In genomic region chr7:6221340-6222319, GRCh38 we compare ENCODE assay signal across 1 cellular context.
TF ChIP-seq lines count a peak whose summit lies in the region.

No MANE protein-coding gene starts in this region.

TF ChIP-seq in K562, 482 proteins besides CTCF, POLR2A, EP300 and RAD21 (continued from another document and continues in another):
- TF ChIP-seq MGA (IDR thresholded peaks at IDR 0.05), result no peak
- no peak for TF ChIP-seq MCM5 (IDR thresholded peaks at IDR 0.05; ENCODE audit: low read depth)
- no peak for TF ChIP-seq ZFX (CRISPR knock-in tag; IDR thresholded peaks at IDR 0.05)
- peak; percentile 95 for TF ChIP-seq MEIS2 (IDR thresholded peaks at IDR 0.05; ENCODE audit: partially characterized antibody)
- no peak for TF ChIP-seq E2F6 (IDR thresholded peaks at IDR 0.05; ENCODE audit: borderline replicate concordance in 1 of 2, extremely low read depth in 1 of 2, insufficient read depth in 1 of 2, insufficient read length in 1 of 2, low read depth in 1 of 2, low read length in 1 of 2, poor library complexity in 1 of 2, severe bottlenecking in 1 of 2)
- TF ChIP-seq GMEB1 (CRISPR knock-in tag; IDR thresholded peaks at IDR 0.05), result no peak
- TF ChIP-seq TRIM28 (IDR thresholded peaks at IDR 0.05), result no peak
- TF ChIP-seq GATAD2A (IDR thresholded peaks at IDR 0.05), result no peak
- TF ChIP-seq NFYB (IDR thresholded peaks at IDR 0.05; ENCODE audit: extremely low read depth, insufficient read length), result no peak
- TF ChIP-seq DIDO1 (tag; IDR thresholded peaks at IDR 0.05; ENCODE audit: low read depth), result no peak
- TF ChIP-seq STAT5B (CRISPR knock-in tag; IDR thresholded peaks at IDR 0.05), result no peak
- TF ChIP-seq NFIX (CRISPR knock-in tag; IDR thresholded peaks at IDR 0.05; ENCODE audit: low read depth), result no peak
- 0 out of 2 replicates have a peak, but pooled peaks have one; percentile 12 for TF ChIP-seq ARID3A (IDR thresholded peaks at IDR 0.05; ENCODE audit: borderline replicate concordance, low read depth, low read length)
- no peak for TF ChIP-seq CEBPZ (IDR thresholded peaks at IDR 0.05; ENCODE audit: borderline replicate concordance, low read depth, low read length)
- TF ChIP-seq RNF2 (IDR thresholded peaks at IDR 0.05), result peak; percentile 73; the same call in 1 of the 2 replicates
- TF ChIP-seq CHD2 (IDR thresholded peaks at IDR 0.05; ENCODE audit: low read depth, low read length), result no peak
- TF ChIP-seq HMG20B (CRISPR knock-in tag; IDR thresholded peaks at IDR 0.05), result no peak
- TF ChIP-seq KLF16 (IDR thresholded peaks at IDR 0.05), result peak; percentile 87
- no peak for TF ChIP-seq RB1 (IDR thresholded peaks at IDR 0.05; ENCODE audit: low read depth)
- TF ChIP-seq MTA2 (IDR thresholded peaks at IDR 0.05; ENCODE audit: low read depth), result peak; percentile 46; the same call in 1 of the 2 replicates
- no peak for TF ChIP-seq HCFC1 (IDR thresholded peaks at IDR 0.05; ENCODE audit: low read depth, low read length)
- no peak for TF ChIP-seq THRA (IDR thresholded peaks at IDR 0.05)
- no peak for TF ChIP-seq PYGO2 (tag; IDR thresholded peaks at IDR 0.05)
- TF ChIP-seq ZNF217 (CRISPR knock-in tag; IDR thresholded peaks at IDR 0.05), result no peak
- no peak for TF ChIP-seq STAT6 (CRISPR knock-in tag; IDR thresholded peaks at IDR 0.05)
- TF ChIP-seq RAD51 (IDR thresholded peaks at IDR 0.05; ENCODE audit: borderline replicate concordance, low read depth), result no peak
- TF ChIP-seq ZBTB9 (CRISPR knock-in tag; IDR thresholded peaks at IDR 0.05), result 0 out of 2 replicates have a peak, but pooled peaks have one; percentile 29
- TF ChIP-seq ZNF41 (CRISPR knock-in tag; conservative IDR thresholded peaks at IDR 0.05), result no peak
- TF ChIP-seq RBM17 (IDR thresholded peaks at IDR 0.05; ENCODE audit: borderline replicate concordance, low read depth, low read length), result no peak
- no peak for TF ChIP-seq KLF1 (tag; IDR thresholded peaks at IDR 0.05)
